Comparison of ENCODE assay signal across 1 cellular context in genomic region chr7:100626055-100626454, GRCh38.
TF ChIP-seq lines count a peak whose summit lies in the region.

No MANE protein-coding gene starts in this region.

TF ChIP-seq in K562, 482 proteins besides CTCF, POLR2A, EP300 and RAD21 (continued from another document and continues in another):
- TF ChIP-seq CREB5 (CRISPR knock-in tag; IDR thresholded peaks at IDR 0.05) (no peak), ELF4 (CRISPR knock-in tag; IDR thresholded peaks at IDR 0.05) (no peak), GTF3C2 (IDR thresholded peaks at IDR 0.05; ENCODE audit: borderline replicate concordance, extremely low read depth, insufficient read length) (peak; percentile 44), HEY1 (CRISPR knock-in tag; IDR thresholded peaks at IDR 0.05; ENCODE audit: borderline replicate concordance) (no peak), SMAD2 (IDR thresholded peaks at IDR 0.05; ENCODE audit: low read depth, low read length) (no peak), TCF3 (CRISPR knock-in tag; IDR thresholded peaks at IDR 0.05) (no peak), ZBTB40 (IDR thresholded peaks at IDR 0.05) (no peak), ZBTB40 (CRISPR knock-in tag; IDR thresholded peaks at IDR 0.05) (peak; percentile 21; the same call in 1 of the 2 replicates), ZNF695 (CRISPR knock-in tag; IDR thresholded peaks at IDR 0.05) (no peak), KDM1A (IDR thresholded peaks at IDR 0.05) (peak; percentile 90 to 95), BCOR (IDR thresholded peaks at IDR 0.05) (peak; percentile 98), FOS (IDR thresholded peaks at IDR 0.05; ENCODE audit: extremely low read depth, insufficient read length) (no peak), ZNF124 (CRISPR knock-in tag; IDR thresholded peaks at IDR 0.05) (no peak), SNIP1 (IDR thresholded peaks at IDR 0.05; ENCODE audit: low read depth) (0 out of 2 replicates have a peak, but pooled peaks have one; percentile 18), USF1 (CRISPR knock-in tag; IDR thresholded peaks at IDR 0.05) (no peak), ARNT (IDR thresholded peaks at IDR 0.05) (peak in 1 of 2 experiments; percentile 79; a peak in 2 of 4 replicates), HDAC1 (IDR thresholded peaks at IDR 0.05) (peak; percentile 15 to 47; a peak in 2 of 4 replicates), RAD51 (IDR thresholded peaks at IDR 0.05; ENCODE audit: borderline replicate concordance, low read depth) (no peak), PPARD (CRISPR knock-in tag; IDR thresholded peaks at IDR 0.05) (no peak), RNF219 (CRISPR knock-in tag; IDR thresholded peaks at IDR 0.05) (no peak), IRF2 (CRISPR knock-in tag; IDR thresholded peaks at IDR 0.05) (no peak), THRB (CRISPR knock-in tag; conservative IDR thresholded peaks at IDR 0.05) (0 out of 2 replicates have a peak, but pooled peaks have one; percentile 8), ZNF696 (CRISPR knock-in tag; conservative IDR thresholded peaks at IDR 0.05) (no peak), ZNF644 (tag; IDR thresholded peaks at IDR 0.05; ENCODE audit: low read depth) (no peak), NONO (IDR thresholded peaks at IDR 0.05; ENCODE audit: low read depth in 2 of 2, low read length in 1 of 2) (no peak), ARID4B (CRISPR knock-in tag; IDR thresholded peaks at IDR 0.05) (no peak), ZBTB34 (CRISPR knock-in tag; IDR thresholded peaks at IDR 0.05) (no peak), HMBOX1 (IDR thresholded peaks at IDR 0.05) (no peak), TARDBP (IDR thresholded peaks at IDR 0.05) (no peak), RCOR1 (IDR thresholded peaks at IDR 0.05; ENCODE audit: borderline replicate concordance in 1 of 2, low read depth in 2 of 2, low read length in 2 of 2) (peak; percentile 26 to 66), SAFB2 (IDR thresholded peaks at IDR 0.05; ENCODE audit: borderline replicate concordance, low read depth, low read length, severe bottlenecking) (no peak), BRD4 (IDR thresholded peaks at IDR 0.05) (no peak), ILF3 (IDR thresholded peaks at IDR 0.05; ENCODE audit: borderline replicate concordance) (no peak)
